In genomic region chr12:83676896-83677295, GRCh38 we compare ENCODE assay signal across 23 cellular contexts.
DNase-seq lines count a peak whose midpoint lies in the region; ATAC-seq lines count a peak whose summit lies in the region.
"Had no signal": no experiment of that assay in that cellular context is flagged by ENCODE, and none has a peak within 500 bp of the region (broad histone marks: within the 10 kb centered on the region; RNA-seq: fewer than 3 reads in every experiment).

No MANE protein-coding gene starts in this region.

- H3K27me3 Mint-ChIP-seq in stimulated activated memory B cell treated with anti-CD40 and anti-IgM and Interleukin-4, amounts not matched to agents 10 μg/mL and 1 μg/mL and 100 μg/mL, for 72 hours: no peaks in the 10 kb centered on the region
- H3K27me3 Mint-ChIP-seq: CD8-positive, alpha-beta memory T cell had no signal

- H3K4me1 Mint-ChIP-seq in stimulated activated memory B cell treated with anti-CD40 and anti-IgM and Interleukin-4, amounts not matched to agents 10 μg/mL and 1 μg/mL and 100 μg/mL, for 72 hours: no peaks in the 10 kb centered on the region
- H3K4me1 Mint-ChIP-seq: CD14-positive monocyte; CD8-positive, alpha-beta memory T cell had no signal

- H3K9me3 ChIP-seq in endocrine pancreas (ENCODE audit: control insufficient read depth, low read length): no peaks in the 10 kb centered on the region
- H3K9me3 ChIP-seq: BE2C, MG63 had no signal

- no peak overlapping the region for H3K9ac ChIP-seq in endocrine pancreas (ENCODE audit: control insufficient read depth, insufficient read depth, low read length)

- H3K27ac Mint-ChIP-seq in stimulated activated memory B cell treated with anti-CD40 and anti-IgM and Interleukin-4, amounts not matched to agents 10 μg/mL and 1 μg/mL and 100 μg/mL, for 72 hours: no peak overlapping the region
- H3K27ac Mint-ChIP-seq: CD14-positive monocyte; CD8-positive, alpha-beta memory T cell had no signal

- H3K4me1 ChIP-seq in endocrine pancreas (ENCODE audit: control insufficient read depth, insufficient read depth, low read length): peaks cover 22% of the 10 kb centered on the region
- H3K4me1 ChIP-seq: BE2C, SJSA1 had no signal

- no peaks in the 10 kb centered on the region for H3K36me3 ChIP-seq in endocrine pancreas (ENCODE audit: control insufficient read depth, insufficient read depth, low read length)
- H3K36me3 ChIP-seq: BE2C, MG63, SJSA1 had no signal

- no peaks in the 10 kb centered on the region for H3K9me3 Mint-ChIP-seq in stimulated activated memory B cell treated with anti-CD40 and anti-IgM and Interleukin-4, amounts not matched to agents 10 μg/mL and 1 μg/mL and 100 μg/mL, for 72 hours

- H3K27me3 ChIP-seq in endocrine pancreas (ENCODE audit: control insufficient read depth, insufficient read depth, low read length): no peaks in the 10 kb centered on the region
- H3K27me3 ChIP-seq: BE2C, MG63, SJSA1 had no signal

- no peaks in the 10 kb centered on the region for H3K36me3 Mint-ChIP-seq in stimulated activated memory B cell treated with anti-CD40 and anti-IgM and Interleukin-4, amounts not matched to agents 10 μg/mL and 1 μg/mL and 100 μg/mL, for 72 hours
- H3K36me3 Mint-ChIP-seq: CD14-positive monocyte; CD8-positive, alpha-beta memory T cell had no signal

- peak overlapping the region; percentile 10 for H3K4me3 ChIP-seq in endocrine pancreas (ENCODE audit: control insufficient read depth, insufficient read depth, low read length)
- H3K4me3 ChIP-seq: MG63, SJSA1 had no signal

- ATAC-seq in stimulated activated memory B cell treated with anti-CD40 and anti-IgM and Interleukin-4, amounts not matched to agents 10 μg/mL and 1 μg/mL and 100 μg/mL, for 72 hours: no peak
- ATAC-seq in HG03442 (IDR thresholded peaks at IDR 0.05; ENCODE audit: unreplicated experiment): no peak
- ATAC-seq: PC-3 had no signal

- H3K4me3 Mint-ChIP-seq in stimulated activated memory B cell treated with anti-CD40 and anti-IgM and Interleukin-4, amounts not matched to agents 10 μg/mL and 1 μg/mL and 100 μg/mL, for 72 hours: no peak overlapping the region
- H3K4me3 Mint-ChIP-seq: CD14-positive monocyte; CD8-positive, alpha-beta memory T cell had no signal

- peak; percentile 20 for DNase-seq in NCI-H446 treated with DMSO at 0.1 percent for 48 hours (lab: John Stamatoyannopoulos, UW)
- DNase-seq in NCI-H446 (lab: John Stamatoyannopoulos, UW): no peak
- DNase-seq in NCI-H524 treated with DMSO at 0.1 percent for 48 hours (lab: John Stamatoyannopoulos, UW): peak; percentile 77
- DNase-seq in hepatic stellate cell (ENCODE audit: low spot score): no peak
- DNase-seq: BE2C; CD8-positive, alpha-beta memory T cell; DMS53; IMR-90; KG1; MG63; NCI-H1105 treated with DMSO at 0.1 percent for 48 hours; NCI-H146; NCI-H2029; NCI-H2227 treated with DMSO at 0.1 percent for 48 hours; NCI-H510A treated with DMSO at 0.1 percent for 48 hours; NK-92 treated with Interleukin-12 subunit alpha and Interleukin-12 subunit beta, amount 100 ng/mL, for 24 hours; PC-3; Right ventricle myocardium superior had no signal

Comparison
In these comparisons a context has a peak if more than half of its experiments do, and no peak if none do; other contexts are left out.
1. DNase-seq: peak in NCI-H446 treated with DMSO at 0.1 percent for 48 hours (single experiment) and NCI-H524 treated with DMSO at 0.1 percent for 48 hours (single experiment); none in NCI-H446 (0 of 2) and hepatic stellate cell (single experiment).